17 cellular contexts compared by ENCODE assay signal in the genomic region with DNA sequence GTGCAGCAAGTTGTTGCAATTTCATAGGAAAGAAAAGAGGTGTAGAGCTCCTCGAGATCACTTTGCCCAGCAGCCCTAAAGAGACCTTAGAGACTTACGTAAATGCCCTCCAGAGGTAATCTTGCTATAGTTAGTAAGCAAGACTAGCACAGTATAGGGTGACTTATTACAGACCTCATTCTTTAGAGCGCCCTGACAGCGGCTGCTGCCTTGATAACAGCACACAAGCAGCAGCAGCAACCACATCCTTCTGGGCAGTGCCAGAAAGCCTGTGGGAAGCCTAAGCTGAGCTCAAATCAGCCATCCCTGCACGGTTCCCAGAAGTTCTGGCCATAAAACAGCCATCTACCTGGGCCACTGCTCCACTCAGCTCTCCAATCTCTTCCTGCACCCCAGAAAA. TPM values are rescaled to one million over a fixed set of nuclear protein-coding genes. Genes with fewer than 3 reads are reported as not detected.
DNase-seq lines count a peak whose midpoint lies in the region; ATAC-seq, FAIRE-seq and TF ChIP-seq lines count a peak whose summit lies in the region.
"Had no signal": no experiment of that assay in that cellular context is flagged by ENCODE, and none has a peak within 500 bp of the region (broad histone marks: within the 10 kb centered on the region; RNA-seq: fewer than 3 reads in every experiment).

No MANE protein-coding gene starts in this region.

- no peak overlapping the region for H3K27ac ChIP-seq in astrocyte (ENCODE audit: low read depth, low read length)
- no peak overlapping the region for H3K27ac ChIP-seq in gastrocnemius medialis
- H3K27ac ChIP-seq in breast epithelium, result no peak overlapping the region
- H3K27ac ChIP-seq: HL-60 had no signal

- H3K4me3 ChIP-seq in astrocyte (ENCODE audit: insufficient read depth, low read depth, low read length), result no peak overlapping the region
- H3K4me3 ChIP-seq in fibroblast of the aortic adventitia (ENCODE audit: low read depth, low read length), result no peak overlapping the region
- H3K4me3 ChIP-seq in gastrocnemius medialis, result no peak overlapping the region
- H3K4me3 ChIP-seq in breast epithelium, result no peak overlapping the region

- TF ChIP-seq CTCF in astrocyte (IDR thresholded peaks at IDR 0.05; ENCODE audit: insufficient read depth, low read depth, low read length) (no peak), fibroblast of the aortic adventitia (IDR thresholded peaks at IDR 0.05; ENCODE audit: insufficient read depth, low read length) (no peak), gastrocnemius medialis (IDR thresholded peaks at IDR 0.05 in 4 of 5, conservative IDR thresholded peaks at IDR 0.05 in 1 of 5) (no peak), breast epithelium (IDR thresholded peaks at IDR 0.05) (no peak)

- H3K9me3 Mint-ChIP-seq in astrocyte (ENCODE audit: unreplicated experiment), result no peaks in the 10 kb centered on the region

- H3K27me3 ChIP-seq in astrocyte (ENCODE audit: insufficient read depth, low read length) (no peaks in the 10 kb centered on the region), gastrocnemius medialis (no peaks in the 10 kb centered on the region), breast epithelium (no peaks in the 10 kb centered on the region)

- ATAC-seq in gastrocnemius medialis (no peak), GM21825 (IDR thresholded peaks at IDR 0.05; ENCODE audit: unreplicated experiment) (no peak)

- no peaks in the 10 kb centered on the region for H4K20me1 ChIP-seq in astrocyte (ENCODE audit: insufficient read depth, low read length)

- TF ChIP-seq POLR2A in gastrocnemius medialis (IDR thresholded peaks at IDR 0.05), result no peak
- no peak for TF ChIP-seq POLR2A in breast epithelium (IDR thresholded peaks at IDR 0.05)

- no peaks in the 10 kb centered on the region for H3K27me3 Mint-ChIP-seq in astrocyte (ENCODE audit: low read depth, unreplicated experiment)
- H3K27me3 Mint-ChIP-seq: CD4-positive, CD25-positive, alpha-beta regulatory T cell had no signal

- no peak overlapping the region for H2AFZ ChIP-seq in astrocyte (ENCODE audit: low read depth, low read length)

- no peak overlapping the region for H3K4me2 ChIP-seq in astrocyte (ENCODE audit: low read length)

- peaks cover 12% of the 10 kb centered on the region for H3K36me3 Mint-ChIP-seq in astrocyte (ENCODE audit: low read depth, unreplicated experiment)

- in situ Hi-C loops in gastrocnemius medialis (cut with MboI; ENCODE audit: low sequenced_read_pairs in 4 of 4), result no loop called here

- no peak overlapping the region for H3K27ac Mint-ChIP-seq in astrocyte (ENCODE audit: unreplicated experiment)

- H3K36me3 ChIP-seq in astrocyte (ENCODE audit: insufficient read depth, low read length) (peaks cover 3% of the 10 kb centered on the region), gastrocnemius medialis (peaks cover 0 to 2% of the 10 kb centered on the region in 2 donors), breast epithelium (peaks cover 4% of the 10 kb centered on the region)

- intact Hi-C loops in gastrocnemius medialis (cut with DNase I; ENCODE audit: low total_unique reads) (no loop called here), breast epithelium (cut with DNase I; ENCODE audit: low total_unique reads) (loop anchor here (5.0 kb wide), 1 partner anchor 251 kb away; no protein-coding TSS in a partner anchor)

- no peaks in the 10 kb centered on the region for H3K79me2 ChIP-seq in astrocyte (ENCODE audit: insufficient read depth, low read length)

- H3K9me3 ChIP-seq in astrocyte (ENCODE audit: insufficient read depth, low read depth, low read length), result no peaks in the 10 kb centered on the region
- H3K9me3 ChIP-seq in gastrocnemius medialis, result no peaks in the 10 kb centered on the region
- no peaks in the 10 kb centered on the region for H3K9me3 ChIP-seq in breast epithelium

- H3K4me1 ChIP-seq in astrocyte (ENCODE audit: insufficient read depth, low read length) (no peaks in the 10 kb centered on the region), gastrocnemius medialis (no peaks in the 10 kb centered on the region), breast epithelium (no peaks in the 10 kb centered on the region)

- H3K4me3 Mint-ChIP-seq in astrocyte (ENCODE audit: unreplicated experiment), result no peak overlapping the region
- H3K4me3 Mint-ChIP-seq: CD4-positive, CD25-positive, alpha-beta regulatory T cell; H9 had no signal

- H3K9ac ChIP-seq in astrocyte (ENCODE audit: low read length), result no peak overlapping the region

- no peak for FAIRE-seq in astrocyte (lab: Jason Lieb, UNC)
- FAIRE-seq: GM19239 had no signal

- DNase-seq in CMK (ENCODE audit: low read depth), result peak; percentile 56
- DNase-seq in NCI-H226, result peak; percentile 36
- peak; percentile 34 for DNase-seq in astrocyte (ENCODE audit: low read depth)
- DNase-seq in fibroblast of the aortic adventitia (ENCODE audit: low read depth), result peak; percentile 39
- no peak for DNase-seq in gastrocnemius medialis
- DNase-seq in breast epithelium (ENCODE audit: low spot score in 2 of 2), result no peak
- DNase-seq: Calu3; CD4-positive, CD25-positive, alpha-beta regulatory T cell; DMS53; H9; NCI-H187; NCI-H526 treated with DMSO at 0.1 percent for 48 hours; NK-92 treated with Interleukin-12 subunit alpha and Interleukin-12 subunit beta, amount 100 ng/mL, for 24 hours; RPMI8226 had no signal

- H3K4me1 Mint-ChIP-seq in astrocyte (ENCODE audit: low read depth, unreplicated experiment), result no peaks in the 10 kb centered on the region
- H3K4me1 Mint-ChIP-seq: H9 had no signal

RNA-seq across cellular contexts. Expression of gene OR56B1, which starts 22.6 kb away (rescaled TPM):
- total RNA-seq in astrocyte, result not detected in 2 replicates
- total RNA-seq in fibroblast of the aortic adventitia (ENCODE audit: low replicate concordance), result not detected in 2 replicates
- not detected for total RNA-seq in gastrocnemius medialis
- total RNA-seq in breast epithelium, result under 1 TPM in 1 of 3 donors, not detected in 2; 0.44 TPM
- total RNA-seq: Calu3; CD4-positive, CD25-positive, alpha-beta regulatory T cell; H9 had no signal

RNA-seq across cellular contexts. Expression of gene TRIM22, which starts 24.1 kb away (rescaled TPM):
- 167 and 205 TPM in 2 replicates for total RNA-seq in astrocyte
- total RNA-seq in fibroblast of the aortic adventitia (ENCODE audit: low replicate concordance), result 73.8 and 93.1 TPM in 2 replicates
- total RNA-seq in gastrocnemius medialis, result 10 to 100 TPM in 2 of 4 donors, 1 to 10 TPM in 2; 5.3 to 15.8 (median 8.8) TPM
- 10 to 100 TPM; 59.7 to 90.3 (median 62.3) TPM for total RNA-seq in breast epithelium

RNA-seq across cellular contexts. Expression of gene TRIM5, which starts 28.8 kb away (rescaled TPM):
- total RNA-seq in astrocyte, result 45.3 and 55.6 TPM in 2 replicates
- total RNA-seq in fibroblast of the aortic adventitia (ENCODE audit: low replicate concordance), result 32.5 and 38.5 TPM in 2 replicates
- 1 to 10 TPM; 2.3 to 3.9 (median 2.6) TPM for total RNA-seq in gastrocnemius medialis
- 10 to 100 TPM; 17.1 to 34.4 (median 28.5) TPM for total RNA-seq in breast epithelium

RNA-seq across cellular contexts. Expression of gene OR52N4, which starts 40.3 kb away (rescaled TPM):
- total RNA-seq in astrocyte (not detected in 2 replicates), fibroblast of the aortic adventitia (ENCODE audit: low replicate concordance) (not detected in 2 replicates), gastrocnemius medialis (not detected), breast epithelium (not detected)
- total RNA-seq: Calu3, H9 had no signal

Comparison
In these comparisons a context has a peak if more than half of its experiments do, and no peak if none do; other contexts are left out.
1. DNase-seq: peak in CMK (single experiment), NCI-H226 (single experiment), astrocyte (single experiment) and fibroblast of the aortic adventitia (single experiment); none in gastrocnemius medialis (0 of 2) and breast epithelium (0 of 2).